In the genomic region with DNA sequence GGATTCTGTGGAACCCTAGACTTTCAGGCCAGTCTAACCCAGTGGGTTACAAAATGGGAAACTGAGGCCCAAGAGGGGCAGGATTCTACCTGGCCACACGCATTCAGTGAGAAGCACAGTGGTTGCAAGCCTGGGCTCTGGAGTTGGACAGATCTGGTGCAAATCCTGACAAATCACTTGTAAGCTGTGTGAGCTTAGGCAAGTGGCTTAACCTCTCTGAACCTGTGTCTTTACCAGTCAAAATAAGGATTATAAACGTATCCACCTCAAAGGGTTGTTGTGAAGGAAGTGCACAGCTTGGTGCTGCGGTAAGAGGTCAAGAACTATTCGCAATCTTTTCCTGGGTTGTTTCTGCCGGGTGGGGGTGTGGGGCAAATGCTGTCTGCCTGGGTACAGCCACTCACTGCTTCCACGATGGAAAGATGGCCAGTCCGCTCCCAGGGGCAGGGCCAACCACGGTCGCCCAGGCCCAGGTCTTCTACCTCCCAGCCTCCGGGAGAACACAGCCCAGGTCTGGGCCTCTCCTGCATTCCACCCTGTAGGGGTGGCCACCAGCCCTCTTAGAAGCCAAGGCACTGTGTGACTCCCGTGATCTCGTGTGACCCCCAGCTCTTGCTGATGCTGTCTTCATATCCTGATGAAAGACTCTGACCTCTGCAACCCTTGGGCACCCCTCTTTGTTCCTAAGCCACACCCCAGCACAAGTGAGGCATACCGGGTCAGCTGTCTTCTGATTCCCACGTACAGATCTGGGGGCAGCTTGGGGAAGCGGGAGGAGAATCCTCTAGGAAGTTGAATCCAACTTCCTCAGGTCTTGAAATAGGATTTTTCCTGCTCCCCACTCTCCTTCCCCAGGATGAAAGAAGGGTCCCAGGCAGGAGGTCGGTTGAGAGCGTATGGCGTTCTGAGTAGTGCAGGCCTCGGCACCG, we compare ENCODE assay signal across 11 cellular contexts. TPM values are rescaled to one million over a fixed set of nuclear protein-coding genes. Genes with fewer than 3 reads are reported as not detected.
DNase-seq lines count a peak whose midpoint lies in the region; TF ChIP-seq lines count a peak whose summit lies in the region.
"Had no signal": no experiment of that assay in that cellular context is flagged by ENCODE, and none has a peak within 500 bp of the region (broad histone marks: within the 10 kb centered on the region; RNA-seq: fewer than 3 reads in every experiment).

No MANE protein-coding gene starts in this region.

- peak overlapping the region; percentile 72 for H3K4me3 ChIP-seq in HUES48 (ENCODE audit: low read depth, low read length)
- peak overlapping the region; percentile 76 for H3K4me3 ChIP-seq in endodermal cell (ENCODE audit: low read length)
- H3K4me3 ChIP-seq in neuronal stem cell (ENCODE audit: low read length in 2 of 2): peak overlapping the region; percentile 41 to 83
- H3K4me3 ChIP-seq: mucosa of descending colon had no signal

- peaks cover 6% of the 10 kb centered on the region; the same call in 1 of the 2 replicates for H3K4me1 ChIP-seq in HUES48 (ENCODE audit: control insufficient read depth, insufficient read depth, low read length)
- no peaks in the 10 kb centered on the region for H3K4me1 ChIP-seq in endodermal cell (ENCODE audit: control insufficient read depth, insufficient read depth, low read length)
- peaks cover 2 to 5% of the 10 kb centered on the region in 2 donors for H3K4me1 ChIP-seq in neuronal stem cell (ENCODE audit: control insufficient read depth in 2 of 2, insufficient read depth in 1 of 2, low read depth in 1 of 2, low read length in 2 of 2)
- H3K4me1 ChIP-seq: Caco-2 had no signal

- no peaks in the 10 kb centered on the region for H3K79me1 ChIP-seq in neuronal stem cell (ENCODE audit: low read depth, low read length)

- H3K23ac ChIP-seq in neuronal stem cell (ENCODE audit: low read depth, low read length, poor library complexity): no peak overlapping the region

- H3K4me1 Mint-ChIP-seq in endodermal cell: no peaks in the 10 kb centered on the region

- H4K8ac ChIP-seq in neuronal stem cell (ENCODE audit: low read depth, low read length): no peak overlapping the region

- H3K27ac ChIP-seq in HUES48 (ENCODE audit: low read depth, low read length) (no peak overlapping the region), endodermal cell (ENCODE audit: low read depth, low read length) (no peak overlapping the region), neuronal stem cell (replicated peaks; ENCODE audit: low read length) (no peak overlapping the region)
- H3K27ac ChIP-seq: thyroid gland had no signal

- H3K4me3 Mint-ChIP-seq in endodermal cell: peak overlapping the region; percentile 61

- 69 to 77% methylated on average over 13 to 20 of the region's 20 CpGs for WGBS in endodermal cell (ENCODE audit: insufficient coverage in 1 of 2, insufficient read length in 1 of 2), 2 experiments
- no CpG with 5 or more reads among the region's 20 CpGs for WGBS in neuronal stem cell (ENCODE audit: extremely low coverage in 2 of 2, insufficient read length in 2 of 2, insufficient replicate concordance in 1 of 2), 2 donors

- no peak overlapping the region for H4K91ac ChIP-seq in neuronal stem cell (ENCODE audit: low read depth, low read length, poor library complexity)

- H2BK15ac ChIP-seq in neuronal stem cell (ENCODE audit: low read length): no peak overlapping the region

- H3K9ac ChIP-seq in HUES48 (ENCODE audit: low read depth, low read length) (no peak overlapping the region), endodermal cell (ENCODE audit: extremely low read depth, low read length, poor library complexity, severe bottlenecking) (no peak overlapping the region), neuronal stem cell (ENCODE audit: low read depth, low read length, poor library complexity) (no peak overlapping the region)

- DNase-seq in ELF-1 (ENCODE audit: low read depth, low spot score) (peak; percentile 41), endodermal cell (peak; percentile 66), neuronal stem cell (ENCODE audit: low spot score) (peak; percentile 18), LoVo (ENCODE audit: low spot score) (no peak), GF-D8 (lab: John Stamatoyannopoulos, UW) (no peak), AG20443 (ENCODE audit: low spot score) (no peak)

- no peak overlapping the region for H2BK5ac ChIP-seq in neuronal stem cell (ENCODE audit: low read length)

- no peak overlapping the region for H3K14ac ChIP-seq in neuronal stem cell (ENCODE audit: low read length)

- H3K27ac Mint-ChIP-seq in endodermal cell: no peak overlapping the region

- H2BK12ac ChIP-seq in neuronal stem cell (ENCODE audit: low read length): no peak overlapping the region

- H3K9me3 ChIP-seq in HUES48 (ENCODE audit: control insufficient read depth, insufficient read depth, low read length) (no peaks in the 10 kb centered on the region), endodermal cell (ENCODE audit: control insufficient read depth, low read length) (no peaks in the 10 kb centered on the region), neuronal stem cell (replicated peaks in 1 of 2; ENCODE audit: control insufficient read depth in 2 of 2, insufficient read depth in 1 of 2, low read depth in 1 of 2, low read length in 2 of 2) (no peaks in the 10 kb centered on the region)
- H3K9me3 ChIP-seq: Caco-2, mucosa of descending colon, thyroid gland had no signal

- H2AFZ ChIP-seq in neuronal stem cell (ENCODE audit: low read length): peak overlapping the region; percentile 97

- H3K27me3 ChIP-seq in HUES48 (ENCODE audit: control insufficient read depth, insufficient read depth, low read length) (peaks cover 40% of the 10 kb centered on the region), endodermal cell (ENCODE audit: control insufficient read depth, insufficient read depth, low read length, poor library complexity, severe bottlenecking) (peaks cover 46% of the 10 kb centered on the region), neuronal stem cell (ENCODE audit: control insufficient read depth in 3 of 3, insufficient read depth in 3 of 3, low read depth in 1 of 3, low read length in 3 of 3) (peaks cover 6 to 67% (median 35%) of the 10 kb centered on the region in 3 experiments)

- H3K4me2 ChIP-seq in neuronal stem cell (ENCODE audit: insufficient read depth, low read length, poor library complexity, severe bottlenecking): no peak overlapping the region

- peaks cover 44% of the 10 kb centered on the region for H3K27me3 Mint-ChIP-seq in endodermal cell (ENCODE audit: insufficient read depth)

- TF ChIP-seq CTCF in endodermal cell (conservative IDR thresholded peaks at IDR 0.05): no peak

- no peak overlapping the region for H2AK5ac ChIP-seq in neuronal stem cell (ENCODE audit: low read depth, low read length)

- no peaks in the 10 kb centered on the region for H3K36me3 Mint-ChIP-seq in endodermal cell (ENCODE audit: low read depth)

- H3K4ac ChIP-seq in neuronal stem cell (ENCODE audit: low read length): no peak overlapping the region

- H3K36me3 ChIP-seq in HUES48 (ENCODE audit: control insufficient read depth, insufficient read depth, low read length): no peaks in the 10 kb centered on the region
- H3K36me3 ChIP-seq in endodermal cell (ENCODE audit: control insufficient read depth, insufficient read depth, low read length): no peaks in the 10 kb centered on the region
- H3K36me3 ChIP-seq in neuronal stem cell (replicated peaks in 1 of 2; ENCODE audit: control insufficient read depth in 2 of 2, insufficient read depth in 2 of 2, low read length in 2 of 2): no peaks in the 10 kb centered on the region
- H3K36me3 ChIP-seq: thyroid gland had no signal

- no peak overlapping the region for H2BK120ac ChIP-seq in neuronal stem cell (ENCODE audit: low read depth, low read length)

- no peaks in the 10 kb centered on the region for H3K9me3 Mint-ChIP-seq in endodermal cell

- peak overlapping the region; percentile 2 for H3K18ac ChIP-seq in neuronal stem cell (ENCODE audit: low read length)

RNA-seq across cellular contexts. Expression of a gene that starts 1.5 kb away (rescaled TPM):
- total RNA-seq in endodermal cell: 1 to 10 TPM; 1.6 to 3.7 TPM
- polyA plus RNA-seq in endodermal cell (2013, experiment 1 of 2): 9.0 TPM
- 8.4 TPM for polyA plus RNA-seq in endodermal cell (2013, experiment 2 of 2)
- polyA plus RNA-seq in neuronal stem cell (2013, experiment 1 of 2): 0.77 TPM
- 0.97 TPM for polyA plus RNA-seq in neuronal stem cell (2013, experiment 2 of 2)
- total RNA-seq: Caco-2, skeletal muscle tissue had no signal

RNA-seq across cellular contexts. Expression of a gene that starts 21.7 kb away (rescaled TPM):
- total RNA-seq in endodermal cell: under 1 TPM; 0.22 to 0.70 TPM
- polyA plus RNA-seq in endodermal cell (2013, experiment 1 of 2): 6.2 TPM
- 6.3 TPM for polyA plus RNA-seq in endodermal cell (2013, experiment 2 of 2)
- 0.17 TPM for polyA plus RNA-seq in neuronal stem cell (2013, experiment 1 of 2)
- 0.17 TPM for polyA plus RNA-seq in neuronal stem cell (2013, experiment 2 of 2)
- total RNA-seq: thyroid gland had no signal

RNA-seq across cellular contexts. Expression of a gene that starts 54.0 kb away (rescaled TPM):
- 10 to 100 TPM; 16.4 to 23.0 TPM for total RNA-seq in endodermal cell
- polyA plus RNA-seq in endodermal cell (2013, experiment 1 of 2): 17.4 TPM
- polyA plus RNA-seq in endodermal cell (2013, experiment 2 of 2): 17.7 TPM
- 17.3 TPM for polyA plus RNA-seq in neuronal stem cell (2013, experiment 1 of 2)
- polyA plus RNA-seq in neuronal stem cell (2013, experiment 2 of 2): 18.2 TPM

Comparison
In these comparisons a context has a peak if more than half of its experiments do, and no peak if none do; other contexts are left out.
1. DNase-seq: peak in ELF-1 (single experiment), endodermal cell (single experiment) and neuronal stem cell (single experiment); none in LoVo (single experiment), GF-D8 (single experiment) and AG20443 (single experiment).
2. Peak in every context shown above with its lines, with median percentiles within 50 percentile points of each other: H3K4me3 ChIP-seq.